ENCODE assay signal across 1 cellular context in the genomic region with DNA sequence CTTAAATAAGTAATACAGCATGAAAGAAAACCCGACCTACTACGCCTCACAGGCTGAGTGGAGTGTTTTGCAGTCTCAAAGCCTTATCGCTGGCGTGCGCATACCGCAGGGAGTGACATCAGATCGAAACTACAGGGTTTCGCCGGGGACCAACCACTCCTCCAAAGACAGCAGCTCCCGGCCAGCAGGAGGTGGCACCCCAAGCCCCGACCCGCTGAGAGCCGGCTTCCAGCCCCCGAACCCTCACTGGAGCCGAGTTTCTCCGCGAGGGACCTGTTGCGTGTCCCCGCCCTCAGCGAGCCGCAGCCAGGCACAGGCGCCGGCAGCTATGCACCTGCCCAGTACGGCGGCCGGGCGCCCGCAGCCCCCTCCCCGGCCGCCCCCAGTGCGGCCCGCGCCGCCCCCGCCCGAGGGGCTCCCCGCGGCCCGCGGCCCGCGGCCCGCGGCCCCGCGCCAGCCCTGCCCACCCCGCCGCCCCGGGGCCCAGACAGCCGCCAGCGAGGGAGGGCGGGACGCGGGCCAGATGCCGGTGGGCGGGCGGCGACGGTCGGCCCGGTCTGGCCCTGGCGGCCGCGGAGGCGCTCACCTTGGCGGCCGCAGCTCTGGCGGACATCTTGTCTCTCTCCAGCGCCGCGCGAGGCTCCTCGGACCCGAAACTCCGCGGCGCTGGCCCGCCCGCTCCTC.
TF ChIP-seq lines count a peak whose summit lies in the region.

No MANE protein-coding gene starts in this region.

TF ChIP-seq in endothelial cell of umbilical vein, 7 proteins besides CTCF, POLR2A, EP300 and RAD21:
- TF ChIP-seq GATA2 (IDR thresholded peaks at IDR 0.05; ENCODE audit: insufficient read depth, insufficient read length, low read depth, low read length) (peak; percentile 11), POLR2AphosphoS5 (IDR thresholded peaks at IDR 0.05; ENCODE audit: insufficient read depth, low read depth, low read length) (peak; percentile 13), JUN (IDR thresholded peaks at IDR 0.05; ENCODE audit: borderline replicate concordance, insufficient read depth, insufficient read length, low read depth) (no peak), EZH2 (IDR thresholded peaks at IDR 0.05; ENCODE audit: borderline replicate concordance, low read depth, low read length, severe bottlenecking) (no peak), MYC (IDR thresholded peaks at IDR 0.05; ENCODE audit: low read depth, low read length) (no peak), MAX (IDR thresholded peaks at IDR 0.05; ENCODE audit: insufficient read depth, insufficient read length) (no peak), FOS (IDR thresholded peaks at IDR 0.05; ENCODE audit: borderline replicate concordance, insufficient read depth, low read length) (no peak)
TF ChIP-seq in endothelial cell of umbilical vein: peak in this region for 2.
